In genomic region chrX:33808636-33809035, GRCh38 we compare ENCODE assay signal across 1 cellular context.
TF ChIP-seq lines count a peak whose summit lies in the region.

No MANE protein-coding gene starts in this region.

TF ChIP-seq in WTC11, 78 proteins besides CTCF, POLR2A, EP300 and RAD21 (continued from another document):
- TF ChIP-seq AFF4 (CRISPR knock-in tag; IDR thresholded peaks at IDR 0.05; ENCODE audit: borderline replicate concordance), result no peak
- TF ChIP-seq CDX4 (CRISPR knock-in tag; IDR thresholded peaks at IDR 0.05; ENCODE audit: borderline replicate concordance), result no peak
- no peak for TF ChIP-seq NR1H2 (CRISPR knock-in tag; IDR thresholded peaks at IDR 0.05)
- no peak for TF ChIP-seq OVOL2 (CRISPR knock-in tag; IDR thresholded peaks at IDR 0.05; ENCODE audit: borderline replicate concordance)
- TF ChIP-seq MYBL2 (CRISPR knock-in tag; IDR thresholded peaks at IDR 0.05), result no peak
- TF ChIP-seq PREB (CRISPR knock-in tag; IDR thresholded peaks at IDR 0.05; ENCODE audit: borderline replicate concordance), result no peak
- TF ChIP-seq SMAD4 (CRISPR knock-in tag; IDR thresholded peaks at IDR 0.05), result no peak
- TF ChIP-seq ZNF425 (CRISPR knock-in tag; conservative IDR thresholded peaks at IDR 0.05), result no peak
- no peak for TF ChIP-seq IRF1 (CRISPR knock-in tag; IDR thresholded peaks at IDR 0.05)
